27 cellular contexts compared by ENCODE assay signal in the genomic region with DNA sequence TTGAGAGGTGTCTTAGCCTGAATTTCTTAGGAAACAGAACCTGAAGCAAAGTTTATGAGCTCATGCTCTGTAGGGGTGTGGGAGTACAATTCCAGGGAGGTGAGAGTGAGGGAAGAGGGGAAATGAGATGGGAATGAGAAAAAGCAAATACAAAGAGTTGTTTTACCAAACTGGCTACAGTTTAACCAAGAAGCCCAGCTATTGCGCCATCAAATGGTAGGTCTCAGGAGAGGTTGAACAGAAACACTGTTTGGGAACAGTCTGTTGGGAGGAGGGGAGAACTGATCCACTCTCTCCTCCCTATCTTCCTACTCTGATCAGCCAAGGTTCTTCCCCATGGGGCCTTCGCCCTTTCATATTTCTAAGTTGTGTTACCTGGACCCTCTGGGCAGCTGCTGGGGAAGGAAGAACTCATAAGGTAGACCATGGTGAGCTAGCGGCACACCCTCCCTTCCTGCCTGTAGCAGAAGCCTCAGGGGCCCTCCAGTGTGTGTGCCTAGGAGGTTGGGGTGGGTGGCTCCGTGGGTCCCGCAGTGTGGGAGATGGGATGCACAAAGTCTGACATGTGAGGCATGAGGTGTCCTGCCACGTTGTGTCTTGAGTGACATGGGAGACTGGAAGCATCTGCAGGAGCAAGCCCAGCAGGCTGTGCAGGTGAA.
"Had no signal": no experiment of that assay in that cellular context is flagged by ENCODE, and none has a peak within 500 bp of the region (broad histone marks: within the 10 kb centered on the region; RNA-seq: fewer than 3 reads in every experiment).

No MANE protein-coding gene starts in this region.

- H3K4me1 ChIP-seq: colonic mucosa, gastroesophageal sphincter, parathyroid adenoma, right atrium auricular region, sigmoid colon, suprapubic skin, transverse colon had no signal

- DNase-seq: colonic mucosa; effector CD8-positive, alpha-beta T cell; endodermal cell; foreskin fibroblast; heart left ventricle; kidney; natural killer cell; sigmoid colon; stimulated activated CD4-positive, alpha-beta T cell treated with anti-CD3 and anti-CD28 coated beads, Interleukin-2, amount 100 ng/mL, for 24 hours; stimulated activated CD4-positive, alpha-beta T cell treated with anti-CD3 and anti-CD28 coated beads, Interleukin-4, amount 100 ng/mL, for 24 hours; transverse colon had no signal

- H3K4me3 Mint-ChIP-seq: dendritic cell treated with granulocyte-macrophage colony-stimulating factor and Interleukin-4, amounts not matched to agents 40 ng/mL and 50 ng/mL, for 4 days; endodermal cell; memory B cell; natural killer cell; neural crest cell; stimulated activated memory B cell treated with anti-CD40 and anti-IgM and Interleukin-4, amounts not matched to agents 10 μg/mL and 1 μg/mL and 100 μg/mL, for 72 hours; stimulated activated naive CD8-positive, alpha-beta T cell treated with anti-CD3 and anti-CD28 coated beads, Interleukin-15, Interleukin-2, amounts not matched to agents 100 ng/mL and 50 ng/mL, for 24 hours had no signal

- H3K4me3 ChIP-seq: colonic mucosa, gastroesophageal sphincter, heart left ventricle, hepatocyte, lung, right atrium auricular region, sigmoid colon, suprapubic skin, transverse colon had no signal

- H3K4me1 Mint-ChIP-seq: memory B cell, natural killer cell, neural crest cell had no signal

- H3K9me3 Mint-ChIP-seq: dendritic cell treated with granulocyte-macrophage colony-stimulating factor and Interleukin-4, amounts not matched to agents 40 ng/mL and 50 ng/mL, for 4 days; endodermal cell; memory B cell; natural killer cell; neural crest cell; stimulated activated memory B cell treated with anti-CD40 and anti-IgM and Interleukin-4, amounts not matched to agents 10 μg/mL and 1 μg/mL and 100 μg/mL, for 72 hours; stimulated activated naive CD8-positive, alpha-beta T cell treated with anti-CD3 and anti-CD28 coated beads, Interleukin-15, Interleukin-2, amounts not matched to agents 100 ng/mL and 50 ng/mL, for 24 hours had no signal

- H3K27ac Mint-ChIP-seq: dendritic cell treated with granulocyte-macrophage colony-stimulating factor and Interleukin-4, amounts not matched to agents 40 ng/mL and 50 ng/mL, for 4 days; endodermal cell; memory B cell; natural killer cell; progenitor cell of endocrine pancreas; stimulated activated memory B cell treated with anti-CD40 and anti-IgM and Interleukin-4, amounts not matched to agents 10 μg/mL and 1 μg/mL and 100 μg/mL, for 72 hours; stimulated activated naive CD8-positive, alpha-beta T cell treated with anti-CD3 and anti-CD28 coated beads, Interleukin-15, Interleukin-2, amounts not matched to agents 100 ng/mL and 50 ng/mL, for 24 hours had no signal

- H3K27me3 ChIP-seq: colonic mucosa, gastroesophageal sphincter, heart left ventricle, right atrium auricular region, sigmoid colon, transverse colon had no signal

- H3K9me3 ChIP-seq: colonic mucosa, gastroesophageal sphincter, heart left ventricle, neutrophil, right atrium auricular region, sigmoid colon, suprapubic skin, transverse colon had no signal

- H3K36me3 ChIP-seq: colonic mucosa, gastroesophageal sphincter, heart left ventricle, neutrophil, right atrium auricular region, sigmoid colon, suprapubic skin, transverse colon had no signal

- H3K36me3 Mint-ChIP-seq: memory B cell; natural killer cell; stimulated activated memory B cell treated with anti-CD40 and anti-IgM and Interleukin-4, amounts not matched to agents 10 μg/mL and 1 μg/mL and 100 μg/mL, for 72 hours had no signal

- H3K27ac ChIP-seq: colonic mucosa, epithelial cell of prostate, gastroesophageal sphincter, heart left ventricle, hepatocyte, neutrophil, parathyroid adenoma, right atrium auricular region, sigmoid colon, suprapubic skin, transverse colon had no signal

- ATAC-seq: esophagus mucosa; gastroesophageal sphincter; left lobe of liver; natural killer cell; stimulated activated memory B cell treated with anti-CD40 and anti-IgM and Interleukin-4, amounts not matched to agents 10 μg/mL and 1 μg/mL and 100 μg/mL, for 72 hours had no signal
